1 cellular context compared by ENCODE assay signal in the genomic region with DNA sequence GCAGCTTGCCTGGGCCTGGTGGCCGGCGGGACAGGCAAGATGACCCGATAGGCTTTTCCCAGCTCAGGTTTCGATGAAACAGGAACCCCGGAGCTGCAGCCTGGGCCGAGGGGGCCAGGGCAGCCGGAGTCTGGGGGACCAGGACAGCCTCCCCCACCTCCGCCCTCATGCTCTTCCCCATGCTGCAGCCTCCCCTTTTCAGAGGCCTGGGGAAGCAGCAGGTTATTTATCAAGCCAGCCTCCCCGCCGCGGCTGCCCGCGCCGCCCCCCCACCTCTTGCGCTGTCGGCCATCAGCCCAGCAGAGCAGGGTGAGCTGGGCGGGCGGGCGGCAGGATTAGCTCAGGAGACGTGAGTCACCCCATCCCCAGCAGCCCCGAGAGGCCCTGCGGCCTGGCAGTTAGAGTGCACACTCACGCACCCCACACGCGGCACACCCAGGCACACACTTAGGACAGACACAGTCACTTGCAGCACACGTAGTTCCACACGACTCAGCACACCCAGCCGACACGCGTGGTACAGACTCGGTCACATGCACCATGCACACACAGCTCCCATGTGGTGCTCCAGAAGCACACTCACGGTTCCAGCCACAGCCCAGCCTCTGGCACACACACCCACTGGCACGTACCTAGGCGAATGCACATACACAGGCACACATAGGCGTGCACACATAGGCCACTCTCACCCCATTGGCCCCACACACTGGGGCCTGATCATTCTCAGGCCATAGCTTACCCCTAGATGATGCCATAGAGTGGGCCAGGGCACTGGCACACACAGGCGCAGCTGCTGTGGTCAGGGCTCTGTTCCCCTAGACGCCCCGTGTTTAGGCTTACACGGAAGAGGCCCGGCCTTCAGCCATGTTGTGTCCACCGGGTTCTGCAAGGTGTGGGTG.
A peak's percentile ranks its signal among the peaks of the same experiment; 100 is the strongest.
TF ChIP-seq lines count a peak whose summit lies in the region.

No MANE protein-coding gene starts in this region.

TF ChIP-seq in GM12878, 131 proteins besides CTCF, POLR2A, EP300 and RAD21 (continued from another document and continues in another):
- TF ChIP-seq, protein P1, sequence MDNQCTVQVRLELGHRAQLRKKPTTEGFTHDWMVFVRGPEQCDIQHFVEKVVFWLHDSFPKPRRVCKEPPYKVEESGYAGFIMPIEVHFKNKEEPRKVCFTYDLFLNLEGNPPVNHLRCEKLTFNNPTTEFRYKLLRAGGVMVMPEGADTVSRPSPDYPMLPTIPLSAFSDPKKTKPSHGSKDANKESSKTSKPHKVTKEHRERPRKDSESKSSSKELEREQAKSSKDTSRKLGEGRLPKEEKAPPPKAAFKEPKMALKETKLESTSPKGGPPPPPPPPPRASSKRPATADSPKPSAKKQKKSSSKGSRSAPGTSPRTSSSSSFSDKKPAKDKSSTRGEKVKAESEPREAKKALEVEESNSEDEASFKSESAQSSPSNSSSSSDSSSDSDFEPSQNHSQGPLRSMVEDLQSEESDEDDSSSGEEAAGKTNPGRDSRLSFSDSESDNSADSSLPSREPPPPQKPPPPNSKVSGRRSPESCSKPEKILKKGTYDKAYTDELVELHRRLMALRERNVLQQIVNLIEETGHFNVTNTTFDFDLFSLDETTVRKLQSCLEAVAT (IDR thresholded peaks at IDR 0.05): peak; percentile 78; the same call in 1 of the 2 replicates
- no peak for TF ChIP-seq ZNF622 (IDR thresholded peaks at IDR 0.05)
- TF ChIP-seq, protein P2, sequence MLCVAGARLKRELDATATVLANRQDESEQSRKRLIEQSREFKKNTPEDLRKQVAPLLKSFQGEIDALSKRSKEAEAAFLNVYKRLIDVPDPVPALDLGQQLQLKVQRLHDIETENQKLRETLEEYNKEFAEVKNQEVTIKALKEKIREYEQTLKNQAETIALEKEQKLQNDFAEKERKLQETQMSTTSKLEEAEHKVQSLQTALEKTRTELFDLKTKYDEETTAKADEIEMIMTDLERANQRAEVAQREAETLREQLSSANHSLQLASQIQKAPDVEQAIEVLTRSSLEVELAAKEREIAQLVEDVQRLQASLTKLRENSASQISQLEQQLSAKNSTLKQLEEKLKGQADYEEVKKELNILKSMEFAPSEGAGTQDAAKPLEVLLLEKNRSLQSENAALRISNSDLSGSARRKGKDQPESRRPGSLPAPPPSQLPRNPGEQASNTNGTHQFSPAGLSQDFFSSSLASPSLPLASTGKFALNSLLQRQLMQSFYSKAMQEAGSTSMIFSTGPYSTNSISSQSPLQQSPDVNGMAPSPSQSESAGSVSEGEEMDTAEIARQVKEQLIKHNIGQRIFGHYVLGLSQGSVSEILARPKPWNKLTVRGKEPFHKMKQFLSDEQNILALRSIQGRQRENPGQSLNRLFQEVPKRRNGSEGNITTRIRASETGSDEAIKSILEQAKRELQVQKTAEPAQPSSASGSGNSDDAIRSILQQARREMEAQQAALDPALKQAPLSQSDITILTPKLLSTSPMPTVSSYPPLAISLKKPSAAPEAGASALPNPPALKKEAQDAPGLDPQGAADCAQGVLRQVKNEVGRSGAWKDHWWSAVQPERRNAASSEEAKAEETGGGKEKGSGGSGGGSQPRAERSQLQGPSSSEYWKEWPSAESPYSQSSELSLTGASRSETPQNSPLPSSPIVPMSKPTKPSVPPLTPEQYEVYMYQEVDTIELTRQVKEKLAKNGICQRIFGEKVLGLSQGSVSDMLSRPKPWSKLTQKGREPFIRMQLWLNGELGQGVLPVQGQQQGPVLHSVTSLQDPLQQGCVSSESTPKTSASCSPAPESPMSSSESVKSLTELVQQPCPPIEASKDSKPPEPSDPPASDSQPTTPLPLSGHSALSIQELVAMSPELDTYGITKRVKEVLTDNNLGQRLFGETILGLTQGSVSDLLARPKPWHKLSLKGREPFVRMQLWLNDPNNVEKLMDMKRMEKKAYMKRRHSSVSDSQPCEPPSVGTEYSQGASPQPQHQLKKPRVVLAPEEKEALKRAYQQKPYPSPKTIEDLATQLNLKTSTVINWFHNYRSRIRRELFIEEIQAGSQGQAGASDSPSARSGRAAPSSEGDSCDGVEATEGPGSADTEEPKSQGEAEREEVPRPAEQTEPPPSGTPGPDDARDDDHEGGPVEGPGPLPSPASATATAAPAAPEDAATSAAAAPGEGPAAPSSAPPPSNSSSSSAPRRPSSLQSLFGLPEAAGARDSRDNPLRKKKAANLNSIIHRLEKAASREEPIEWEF (IDR thresholded peaks at IDR 0.05; ENCODE audit: insufficient replicate concordance, low read depth, low read length): no peak
- TF ChIP-seq, protein P3, sequence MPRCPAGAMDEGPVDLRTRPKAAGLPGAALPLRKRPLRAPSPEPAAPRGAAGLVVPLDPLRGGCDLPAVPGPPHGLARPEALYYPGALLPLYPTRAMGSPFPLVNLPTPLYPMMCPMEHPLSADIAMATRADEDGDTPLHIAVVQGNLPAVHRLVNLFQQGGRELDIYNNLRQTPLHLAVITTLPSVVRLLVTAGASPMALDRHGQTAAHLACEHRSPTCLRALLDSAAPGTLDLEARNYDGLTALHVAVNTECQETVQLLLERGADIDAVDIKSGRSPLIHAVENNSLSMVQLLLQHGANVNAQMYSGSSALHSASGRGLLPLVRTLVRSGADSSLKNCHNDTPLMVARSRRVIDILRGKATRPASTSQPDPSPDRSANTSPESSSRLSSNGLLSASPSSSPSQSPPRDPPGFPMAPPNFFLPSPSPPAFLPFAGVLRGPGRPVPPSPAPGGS (IDR thresholded peaks at IDR 0.05; ENCODE audit: borderline replicate concordance, insufficient read depth, low read depth, low read length, poor library complexity, severe bottlenecking): no peak
- TF ChIP-seq, protein P4, sequence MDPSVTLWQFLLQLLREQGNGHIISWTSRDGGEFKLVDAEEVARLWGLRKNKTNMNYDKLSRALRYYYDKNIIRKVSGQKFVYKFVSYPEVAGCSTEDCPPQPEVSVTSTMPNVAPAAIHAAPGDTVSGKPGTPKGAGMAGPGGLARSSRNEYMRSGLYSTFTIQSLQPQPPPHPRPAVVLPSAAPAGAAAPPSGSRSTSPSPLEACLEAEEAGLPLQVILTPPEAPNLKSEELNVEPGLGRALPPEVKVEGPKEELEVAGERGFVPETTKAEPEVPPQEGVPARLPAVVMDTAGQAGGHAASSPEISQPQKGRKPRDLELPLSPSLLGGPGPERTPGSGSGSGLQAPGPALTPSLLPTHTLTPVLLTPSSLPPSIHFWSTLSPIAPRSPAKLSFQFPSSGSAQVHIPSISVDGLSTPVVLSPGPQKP (IDR thresholded peaks at IDR 0.05; ENCODE audit: low read depth, low read length): no peak
- TF ChIP-seq TAF1 (IDR thresholded peaks at IDR 0.05; ENCODE audit: borderline replicate concordance, low read depth, low read length): no peak
- TF ChIP-seq, protein P5, sequence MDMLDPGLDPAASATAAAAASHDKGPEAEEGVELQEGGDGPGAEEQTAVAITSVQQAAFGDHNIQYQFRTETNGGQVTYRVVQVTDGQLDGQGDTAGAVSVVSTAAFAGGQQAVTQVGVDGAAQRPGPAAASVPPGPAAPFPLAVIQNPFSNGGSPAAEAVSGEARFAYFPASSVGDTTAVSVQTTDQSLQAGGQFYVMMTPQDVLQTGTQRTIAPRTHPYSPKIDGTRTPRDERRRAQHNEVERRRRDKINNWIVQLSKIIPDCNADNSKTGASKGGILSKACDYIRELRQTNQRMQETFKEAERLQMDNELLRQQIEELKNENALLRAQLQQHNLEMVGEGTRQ (IDR thresholded peaks at IDR 0.05; ENCODE audit: borderline replicate concordance, low read depth, low read length): no peak
- TF ChIP-seq CBFB (IDR thresholded peaks at IDR 0.05; ENCODE audit: low read depth): no peak; the same call in 1 of the 2 replicates
- TF ChIP-seq, protein P6, sequence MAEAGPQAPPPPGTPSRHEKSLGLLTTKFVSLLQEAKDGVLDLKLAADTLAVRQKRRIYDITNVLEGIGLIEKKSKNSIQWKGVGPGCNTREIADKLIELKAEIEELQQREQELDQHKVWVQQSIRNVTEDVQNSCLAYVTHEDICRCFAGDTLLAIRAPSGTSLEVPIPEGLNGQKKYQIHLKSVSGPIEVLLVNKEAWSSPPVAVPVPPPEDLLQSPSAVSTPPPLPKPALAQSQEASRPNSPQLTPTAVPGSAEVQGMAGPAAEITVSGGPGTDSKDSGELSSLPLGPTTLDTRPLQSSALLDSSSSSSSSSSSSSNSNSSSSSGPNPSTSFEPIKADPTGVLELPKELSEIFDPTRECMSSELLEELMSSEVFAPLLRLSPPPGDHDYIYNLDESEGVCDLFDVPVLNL (IDR thresholded peaks at IDR 0.05; ENCODE audit: low read depth, low read length): no peak
- TF ChIP-seq, protein P7, sequence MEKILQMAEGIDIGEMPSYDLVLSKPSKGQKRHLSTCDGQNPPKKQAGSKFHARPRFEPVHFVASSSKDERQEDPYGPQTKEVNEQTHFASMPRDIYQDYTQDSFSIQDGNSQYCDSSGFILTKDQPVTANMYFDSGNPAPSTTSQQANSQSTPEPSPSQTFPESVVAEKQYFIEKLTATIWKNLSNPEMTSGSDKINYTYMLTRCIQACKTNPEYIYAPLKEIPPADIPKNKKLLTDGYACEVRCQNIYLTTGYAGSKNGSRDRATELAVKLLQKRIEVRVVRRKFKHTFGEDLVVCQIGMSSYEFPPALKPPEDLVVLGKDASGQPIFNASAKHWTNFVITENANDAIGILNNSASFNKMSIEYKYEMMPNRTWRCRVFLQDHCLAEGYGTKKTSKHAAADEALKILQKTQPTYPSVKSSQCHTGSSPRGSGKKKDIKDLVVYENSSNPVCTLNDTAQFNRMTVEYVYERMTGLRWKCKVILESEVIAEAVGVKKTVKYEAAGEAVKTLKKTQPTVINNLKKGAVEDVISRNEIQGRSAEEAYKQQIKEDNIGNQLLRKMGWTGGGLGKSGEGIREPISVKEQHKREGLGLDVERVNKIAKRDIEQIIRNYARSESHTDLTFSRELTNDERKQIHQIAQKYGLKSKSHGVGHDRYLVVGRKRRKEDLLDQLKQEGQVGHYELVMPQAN (conservative IDR thresholded peaks at IDR 0.05): no peak; the same call in 1 of the 2 replicates
- no peak for TF ChIP-seq SMAD5 (IDR thresholded peaks at IDR 0.05; ENCODE audit: low read depth)
- TF ChIP-seq, protein P8, sequence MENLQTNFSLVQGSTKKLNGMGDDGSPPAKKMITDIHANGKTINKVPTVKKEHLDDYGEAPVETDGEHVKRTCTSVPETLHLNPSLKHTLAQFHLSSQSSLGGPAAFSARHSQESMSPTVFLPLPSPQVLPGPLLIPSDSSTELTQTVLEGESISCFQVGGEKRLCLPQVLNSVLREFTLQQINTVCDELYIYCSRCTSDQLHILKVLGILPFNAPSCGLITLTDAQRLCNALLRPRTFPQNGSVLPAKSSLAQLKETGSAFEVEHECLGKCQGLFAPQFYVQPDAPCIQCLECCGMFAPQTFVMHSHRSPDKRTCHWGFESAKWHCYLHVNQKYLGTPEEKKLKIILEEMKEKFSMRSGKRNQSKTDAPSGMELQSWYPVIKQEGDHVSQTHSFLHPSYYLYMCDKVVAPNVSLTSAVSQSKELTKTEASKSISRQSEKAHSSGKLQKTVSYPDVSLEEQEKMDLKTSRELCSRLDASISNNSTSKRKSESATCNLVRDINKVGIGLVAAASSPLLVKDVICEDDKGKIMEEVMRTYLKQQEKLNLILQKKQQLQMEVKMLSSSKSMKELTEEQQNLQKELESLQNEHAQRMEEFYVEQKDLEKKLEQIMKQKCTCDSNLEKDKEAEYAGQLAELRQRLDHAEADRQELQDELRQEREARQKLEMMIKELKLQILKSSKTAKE (IDR thresholded peaks at IDR 0.05; ENCODE audit: low read depth, poor library complexity, severe bottlenecking): no peak
- TF ChIP-seq, protein P9, sequence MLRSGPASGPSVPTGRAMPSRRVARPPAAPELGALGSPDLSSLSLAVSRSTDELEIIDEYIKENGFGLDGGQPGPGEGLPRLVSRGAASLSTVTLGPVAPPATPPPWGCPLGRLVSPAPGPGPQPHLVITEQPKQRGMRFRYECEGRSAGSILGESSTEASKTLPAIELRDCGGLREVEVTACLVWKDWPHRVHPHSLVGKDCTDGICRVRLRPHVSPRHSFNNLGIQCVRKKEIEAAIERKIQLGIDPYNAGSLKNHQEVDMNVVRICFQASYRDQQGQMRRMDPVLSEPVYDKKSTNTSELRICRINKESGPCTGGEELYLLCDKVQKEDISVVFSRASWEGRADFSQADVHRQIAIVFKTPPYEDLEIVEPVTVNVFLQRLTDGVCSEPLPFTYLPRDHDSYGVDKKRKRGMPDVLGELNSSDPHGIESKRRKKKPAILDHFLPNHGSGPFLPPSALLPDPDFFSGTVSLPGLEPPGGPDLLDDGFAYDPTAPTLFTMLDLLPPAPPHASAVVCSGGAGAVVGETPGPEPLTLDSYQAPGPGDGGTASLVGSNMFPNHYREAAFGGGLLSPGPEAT (IDR thresholded peaks at IDR 0.05; ENCODE audit: low read depth): 0 out of 2 replicates have a peak, but pooled peaks have one; percentile 29
- TF ChIP-seq KAT2A (conservative IDR thresholded peaks at IDR 0.05; ENCODE audit: control insufficient read depth, low read depth, low read length): no peak
- no peak for TF ChIP-seq RBBP5 (conservative IDR thresholded peaks at IDR 0.05)
- TF ChIP-seq, protein P10, sequence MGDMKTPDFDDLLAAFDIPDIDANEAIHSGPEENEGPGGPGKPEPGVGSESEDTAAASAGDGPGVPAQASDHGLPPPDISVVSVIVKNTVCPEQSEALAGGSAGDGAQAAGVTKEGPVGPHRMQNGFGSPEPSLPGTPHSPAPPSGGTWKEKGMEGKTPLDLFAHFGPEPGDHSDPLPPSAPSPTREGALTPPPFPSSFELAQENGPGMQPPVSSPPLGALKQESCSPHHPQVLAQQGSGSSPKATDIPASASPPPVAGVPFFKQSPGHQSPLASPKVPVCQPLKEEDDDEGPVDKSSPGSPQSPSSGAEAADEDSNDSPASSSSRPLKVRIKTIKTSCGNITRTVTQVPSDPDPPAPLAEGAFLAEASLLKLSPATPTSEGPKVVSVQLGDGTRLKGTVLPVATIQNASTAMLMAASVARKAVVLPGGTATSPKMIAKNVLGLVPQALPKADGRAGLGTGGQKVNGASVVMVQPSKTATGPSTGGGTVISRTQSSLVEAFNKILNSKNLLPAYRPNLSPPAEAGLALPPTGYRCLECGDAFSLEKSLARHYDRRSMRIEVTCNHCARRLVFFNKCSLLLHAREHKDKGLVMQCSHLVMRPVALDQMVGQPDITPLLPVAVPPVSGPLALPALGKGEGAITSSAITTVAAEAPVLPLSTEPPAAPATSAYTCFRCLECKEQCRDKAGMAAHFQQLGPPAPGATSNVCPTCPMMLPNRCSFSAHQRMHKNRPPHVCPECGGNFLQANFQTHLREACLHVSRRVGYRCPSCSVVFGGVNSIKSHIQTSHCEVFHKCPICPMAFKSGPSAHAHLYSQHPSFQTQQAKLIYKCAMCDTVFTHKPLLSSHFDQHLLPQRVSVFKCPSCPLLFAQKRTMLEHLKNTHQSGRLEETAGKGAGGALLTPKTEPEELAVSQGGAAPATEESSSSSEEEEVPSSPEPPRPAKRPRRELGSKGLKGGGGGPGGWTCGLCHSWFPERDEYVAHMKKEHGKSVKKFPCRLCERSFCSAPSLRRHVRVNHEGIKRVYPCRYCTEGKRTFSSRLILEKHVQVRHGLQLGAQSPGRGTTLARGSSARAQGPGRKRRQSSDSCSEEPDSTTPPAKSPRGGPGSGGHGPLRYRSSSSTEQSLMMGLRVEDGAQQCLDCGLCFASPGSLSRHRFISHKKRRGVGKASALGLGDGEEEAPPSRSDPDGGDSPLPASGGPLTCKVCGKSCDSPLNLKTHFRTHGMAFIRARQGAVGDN (IDR thresholded peaks at IDR 0.05): peak; percentile 52; the same call in 1 of the 2 replicates
- TF ChIP-seq SMARCA5 (IDR thresholded peaks at IDR 0.05): peak; percentile 7; the same call in 1 of the 2 replicates
- TF ChIP-seq PML (IDR thresholded peaks at IDR 0.05; ENCODE audit: low read length): no peak
- TF ChIP-seq, protein P11, sequence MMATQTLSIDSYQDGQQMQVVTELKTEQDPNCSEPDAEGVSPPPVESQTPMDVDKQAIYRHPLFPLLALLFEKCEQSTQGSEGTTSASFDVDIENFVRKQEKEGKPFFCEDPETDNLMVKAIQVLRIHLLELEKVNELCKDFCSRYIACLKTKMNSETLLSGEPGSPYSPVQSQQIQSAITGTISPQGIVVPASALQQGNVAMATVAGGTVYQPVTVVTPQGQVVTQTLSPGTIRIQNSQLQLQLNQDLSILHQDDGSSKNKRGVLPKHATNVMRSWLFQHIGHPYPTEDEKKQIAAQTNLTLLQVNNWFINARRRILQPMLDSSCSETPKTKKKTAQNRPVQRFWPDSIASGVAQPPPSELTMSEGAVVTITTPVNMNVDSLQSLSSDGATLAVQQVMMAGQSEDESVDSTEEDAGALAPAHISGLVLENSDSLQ (IDR thresholded peaks at IDR 0.05): peak; percentile 6; the same call in 1 of the 2 replicates
- no peak for TF ChIP-seq ZNF274 (IDR thresholded peaks at IDR 0.05; ENCODE audit: insufficient read depth, insufficient read length)
